13 cellular contexts compared by ENCODE assay signal in the genomic region with DNA sequence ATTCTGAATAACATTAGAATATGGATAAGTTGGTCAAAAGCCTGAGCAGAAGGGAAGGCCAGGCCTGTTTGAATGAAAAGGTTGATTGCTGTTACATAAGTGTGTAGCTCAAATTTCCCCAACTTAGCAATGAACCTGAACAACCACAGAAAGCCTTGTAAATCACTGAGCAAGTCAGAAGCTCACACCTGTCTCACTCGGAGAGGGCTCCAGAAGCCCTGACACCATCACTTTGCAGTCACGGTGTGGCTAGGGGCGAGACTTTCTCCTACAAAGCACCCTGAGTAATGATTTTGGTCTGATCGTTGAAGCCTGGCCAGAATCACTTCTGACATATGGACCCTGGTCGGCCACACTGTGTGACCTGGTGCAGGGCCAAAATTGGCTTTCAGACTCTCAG.
"Had no signal": no experiment of that assay in that cellular context is flagged by ENCODE, and none has a peak within 500 bp of the region (broad histone marks: within the 10 kb centered on the region; RNA-seq: fewer than 3 reads in every experiment).

No MANE protein-coding gene starts in this region.

- H3K4me3 ChIP-seq: dorsolateral prefrontal cortex, skin epidermis had no signal

- ATAC-seq: activated T-cell treated with anti-CD3 and anti-CD28 coated beads, Interleukin-2, amount 50 U/mL, for 72 hours; esophagus mucosa; stimulated activated effector memory CD8-positive, alpha-beta T cell treated with anti-CD3 and anti-CD28 coated beads, Interleukin-12 subunit alpha, Interleukin-12 subunit beta, amount 100 ng/mL, for 72 hours had no signal

- DNase-seq: activated CD4-positive, alpha-beta memory T cell treated with anti-CD3 and anti-CD28 coated beads, Interleukin-2, amount 10 ng/mL, durations not matched to agents 7 days and 5 days; activated gamma-delta T cell treated with Interleukin-2 at 50 U/mL for 16 hours; activated naive CD8-positive, alpha-beta T cell treated with anti-CD3 and anti-CD28 coated beads for 36 hours; activated T-cell treated with anti-CD3 and anti-CD28 coated beads, Interleukin-2, amount 50 U/mL, for 72 hours; dorsolateral prefrontal cortex; hypothalamus; kidney glomerular epithelial cell; trophoblast cell had no signal

- H3K4me1 Mint-ChIP-seq: activated naive CD8-positive, alpha-beta T cell treated with anti-CD3 and anti-CD28 coated beads for 36 hours; neural crest cell; stimulated activated effector memory CD8-positive, alpha-beta T cell treated with anti-CD3 and anti-CD28 coated beads, Interleukin-12 subunit alpha, Interleukin-12 subunit beta, amount 100 ng/mL, for 72 hours had no signal

- H3K4me3 Mint-ChIP-seq: activated CD4-positive, alpha-beta memory T cell treated with anti-CD3 and anti-CD28 coated beads, Interleukin-2, amount 10 ng/mL, durations not matched to agents 7 days and 5 days; activated naive CD8-positive, alpha-beta T cell treated with anti-CD3 and anti-CD28 coated beads for 36 hours; activated T-cell treated with anti-CD3 and anti-CD28 coated beads, Interleukin-2, amount 50 U/mL, for 72 hours; neural crest cell; stimulated activated effector memory CD8-positive, alpha-beta T cell treated with anti-CD3 and anti-CD28 coated beads, Interleukin-12 subunit alpha, Interleukin-12 subunit beta, amount 100 ng/mL, for 72 hours had no signal

- H3K9me3 Mint-ChIP-seq: activated CD4-positive, alpha-beta memory T cell treated with anti-CD3 and anti-CD28 coated beads, Interleukin-2, amount 10 ng/mL, durations not matched to agents 7 days and 5 days; activated naive CD8-positive, alpha-beta T cell treated with anti-CD3 and anti-CD28 coated beads for 36 hours; activated T-cell treated with anti-CD3 and anti-CD28 coated beads, Interleukin-2, amount 50 U/mL, for 72 hours; neural crest cell; stimulated activated effector memory CD8-positive, alpha-beta T cell treated with anti-CD3 and anti-CD28 coated beads, Interleukin-12 subunit alpha, Interleukin-12 subunit beta, amount 100 ng/mL, for 72 hours had no signal

- H3K27ac Mint-ChIP-seq: activated CD4-positive, alpha-beta memory T cell treated with anti-CD3 and anti-CD28 coated beads, Interleukin-2, amount 10 ng/mL, durations not matched to agents 7 days and 5 days; activated naive CD8-positive, alpha-beta T cell treated with anti-CD3 and anti-CD28 coated beads for 36 hours; activated T-cell treated with anti-CD3 and anti-CD28 coated beads, Interleukin-2, amount 50 U/mL, for 72 hours; stimulated activated effector memory CD8-positive, alpha-beta T cell treated with anti-CD3 and anti-CD28 coated beads, Interleukin-12 subunit alpha, Interleukin-12 subunit beta, amount 100 ng/mL, for 72 hours had no signal

- H3K27me3 Mint-ChIP-seq: activated CD4-positive, alpha-beta memory T cell treated with anti-CD3 and anti-CD28 coated beads, Interleukin-2, amount 10 ng/mL, durations not matched to agents 7 days and 5 days; activated naive CD8-positive, alpha-beta T cell treated with anti-CD3 and anti-CD28 coated beads for 36 hours had no signal

- H3K27ac ChIP-seq: dorsolateral prefrontal cortex, skin epidermis, VCaP had no signal

- H3K36me3 Mint-ChIP-seq: activated naive CD8-positive, alpha-beta T cell treated with anti-CD3 and anti-CD28 coated beads for 36 hours; stimulated activated effector memory CD8-positive, alpha-beta T cell treated with anti-CD3 and anti-CD28 coated beads, Interleukin-12 subunit alpha, Interleukin-12 subunit beta, amount 100 ng/mL, for 72 hours had no signal
